ENCODE assay signal across 17 cellular contexts in genomic region chr1:87134061-87134460, GRCh38.
DNase-seq lines count a peak whose midpoint lies in the region; ATAC-seq, FAIRE-seq and TF ChIP-seq lines count a peak whose summit lies in the region.
"Had no signal": no experiment of that assay in that cellular context is flagged by ENCODE, and none has a peak within 500 bp of the region (broad histone marks: within the 10 kb centered on the region; RNA-seq: fewer than 3 reads in every experiment).

No MANE protein-coding gene starts in this region.

- H3K4me3 ChIP-seq in vagina: no peak overlapping the region
- H3K4me3 ChIP-seq: psoas muscle, upper lobe of left lung had no signal

- ATAC-seq in natural killer cell treated with Interleukin-12 subunit alpha and Interleukin-12 subunit beta and Interleukin-15 and Interleukin-18, amount 100 ng/mL, for 72 hours: no peak
- no peak for ATAC-seq in natural killer cell
- ATAC-seq: effector memory CD8-positive, alpha-beta T cell; stimulated activated effector memory CD8-positive, alpha-beta T cell treated with anti-CD3 and anti-CD28 coated beads, Interleukin-12 subunit alpha, Interleukin-12 subunit beta, amount 100 ng/mL, for 72 hours had no signal

- H3K9me3 ChIP-seq in vagina: no peaks in the 10 kb centered on the region
- H3K9me3 ChIP-seq: psoas muscle, upper lobe of left lung had no signal

- H3K9me3 Mint-ChIP-seq in natural killer cell treated with Interleukin-12 subunit alpha and Interleukin-12 subunit beta and Interleukin-15 and Interleukin-18, amount 100 ng/mL, for 72 hours: no peaks in the 10 kb centered on the region
- H3K9me3 Mint-ChIP-seq in natural killer cell: no peaks in the 10 kb centered on the region
- H3K9me3 Mint-ChIP-seq in neural crest cell: no peaks in the 10 kb centered on the region
- H3K9me3 Mint-ChIP-seq: effector memory CD8-positive, alpha-beta T cell; stimulated activated effector memory CD8-positive, alpha-beta T cell treated with anti-CD3 and anti-CD28 coated beads, Interleukin-12 subunit alpha, Interleukin-12 subunit beta, amount 100 ng/mL, for 72 hours had no signal

- TF ChIP-seq POLR2A in vagina (IDR thresholded peaks at IDR 0.05): no peak

- H3K27ac Mint-ChIP-seq in natural killer cell treated with Interleukin-12 subunit alpha and Interleukin-12 subunit beta and Interleukin-15 and Interleukin-18, amount 100 ng/mL, for 72 hours: no peak overlapping the region
- no peak overlapping the region for H3K27ac Mint-ChIP-seq in natural killer cell
- peak overlapping the region; percentile 19 for H3K27ac Mint-ChIP-seq in neural crest cell (ENCODE audit: unreplicated experiment)
- H3K27ac Mint-ChIP-seq: CD4-positive, CD25-positive, alpha-beta regulatory T cell; effector memory CD8-positive, alpha-beta T cell; stimulated activated effector memory CD8-positive, alpha-beta T cell treated with anti-CD3 and anti-CD28 coated beads, Interleukin-12 subunit alpha, Interleukin-12 subunit beta, amount 100 ng/mL, for 72 hours had no signal

- peaks cover 36% of the 10 kb centered on the region for H3K4me1 ChIP-seq in vagina
- H3K4me1 ChIP-seq: psoas muscle had no signal

- H3K36me3 Mint-ChIP-seq in natural killer cell treated with Interleukin-12 subunit alpha and Interleukin-12 subunit beta and Interleukin-15 and Interleukin-18, amount 100 ng/mL, for 72 hours: no peaks in the 10 kb centered on the region
- H3K36me3 Mint-ChIP-seq in natural killer cell: no peaks in the 10 kb centered on the region
- no peaks in the 10 kb centered on the region for H3K36me3 Mint-ChIP-seq in neural crest cell (ENCODE audit: low read depth)
- H3K36me3 Mint-ChIP-seq: CD4-positive, CD25-positive, alpha-beta regulatory T cell; stimulated activated effector memory CD8-positive, alpha-beta T cell treated with anti-CD3 and anti-CD28 coated beads, Interleukin-12 subunit alpha, Interleukin-12 subunit beta, amount 100 ng/mL, for 72 hours had no signal

- H3K27me3 Mint-ChIP-seq in natural killer cell treated with Interleukin-12 subunit alpha and Interleukin-12 subunit beta and Interleukin-15 and Interleukin-18, amount 100 ng/mL, for 72 hours: peaks cover 14 to 23% of the 10 kb centered on the region in 2 donors
- H3K27me3 Mint-ChIP-seq in natural killer cell (ENCODE audit: low read depth in 2 of 2) (peaks cover 13 to 25% of the 10 kb centered on the region in 2 donors), neural crest cell (ENCODE audit: low read depth) (no peaks in the 10 kb centered on the region)

- TF ChIP-seq CTCF in natural killer cell (IDR thresholded peaks at IDR 0.05) (no peak), neural crest cell (conservative IDR thresholded peaks at IDR 0.05) (no peak), vagina (IDR thresholded peaks at IDR 0.05) (no peak)

- intact Hi-C loops in natural killer cell (cut with micrococcal nuclease) (no loop called here), vagina (cut with DNase I) (no loop called here)

- H3K27me3 ChIP-seq in vagina: no peaks in the 10 kb centered on the region

- no peak for FAIRE-seq in frontal cortex (lab: Jason Lieb, UNC)

- DNase-seq in natural killer cell treated with Interleukin-12 subunit alpha and Interleukin-12 subunit beta and Interleukin-15 and Interleukin-18, amount 100 ng/mL, for 72 hours (ENCODE audit: low spot score): no peak
- DNase-seq in natural killer cell (no peak), frontal cortex (ENCODE audit: low spot score in 2 of 2) (peak; percentile 58 to 67), neural crest cell (ENCODE audit: low read depth, low spot score) (no peak), vagina (ENCODE audit: extremely low spot score in 2 of 2) (no peak), retina (no peak), NCI-H2107 treated with DMSO at 0.1 percent for 48 hours (lab: John Stamatoyannopoulos, UW; ENCODE audit: unreplicated experiment) (no peak)
- DNase-seq in activated CD4-positive, alpha-beta T cell treated with anti-CD3 and anti-CD28 coated beads for 4 hours: no peak
- DNase-seq: activated CD4-positive, alpha-beta T cell treated with anti-CD3 and anti-CD28 coated beads for 1 hour; CD4-positive, CD25-positive, alpha-beta regulatory T cell; effector memory CD8-positive, alpha-beta T cell; NCI-H1436; psoas muscle; stimulated activated CD4-positive, alpha-beta T cell treated with anti-CD3 and anti-CD28 coated beads, Interleukin-15, amount 100 ng/mL, for 24 hours; T-helper 9 cell; upper lobe of left lung had no signal

- H3K4me1 Mint-ChIP-seq in natural killer cell treated with Interleukin-12 subunit alpha and Interleukin-12 subunit beta and Interleukin-15 and Interleukin-18, amount 100 ng/mL, for 72 hours (ENCODE audit: low read depth in 2 of 2): peaks cover 0 to 9% of the 10 kb centered on the region in 2 donors
- H3K4me1 Mint-ChIP-seq in natural killer cell (peaks cover 13% of the 10 kb centered on the region in 2 donors), neural crest cell (peaks cover 51% of the 10 kb centered on the region)

- peak overlapping the region; percentile 37 for H3K27ac ChIP-seq in vagina
- H3K27ac ChIP-seq: psoas muscle, upper lobe of left lung had no signal

- peak overlapping the region; percentile 22 for H3K4me3 Mint-ChIP-seq in natural killer cell treated with Interleukin-12 subunit alpha and Interleukin-12 subunit beta and Interleukin-15 and Interleukin-18, amount 100 ng/mL, for 72 hours
- H3K4me3 Mint-ChIP-seq in natural killer cell (no peak overlapping the region), neural crest cell (peak overlapping the region; percentile 41)
- H3K4me3 Mint-ChIP-seq: effector memory CD8-positive, alpha-beta T cell; stimulated activated effector memory CD8-positive, alpha-beta T cell treated with anti-CD3 and anti-CD28 coated beads, Interleukin-12 subunit alpha, Interleukin-12 subunit beta, amount 100 ng/mL, for 72 hours had no signal

- H3K36me3 ChIP-seq in vagina: no peaks in the 10 kb centered on the region
- H3K36me3 ChIP-seq: upper lobe of left lung had no signal

Comparison
In these comparisons a context has a peak if more than half of its experiments do, and no peak if none do; other contexts are left out.
1. DNase-seq: peak in frontal cortex (2 of 2); none in natural killer cell treated with Interleukin-12 subunit alpha and Interleukin-12 subunit beta and Interleukin-15 and Interleukin-18, amount 100 ng/mL, for 72 hours (single experiment), natural killer cell (single experiment), neural crest cell (single experiment), vagina (0 of 2), activated CD4-positive, alpha-beta T cell treated with anti-CD3 and anti-CD28 coated beads for 4 hours (0 of 2), retina (single experiment) and NCI-H2107 treated with DMSO at 0.1 percent for 48 hours (single experiment).